Comparison of ENCODE assay signal across 7 cellular contexts in genomic region chr16:29138698-29139097, GRCh38.
DNase-seq lines count a peak whose midpoint lies in the region; ATAC-seq and TF ChIP-seq lines count a peak whose summit lies in the region.
"Not testable (repeated sequence)": the region's sequence is repeated elsewhere in the genome, so short reads cannot be mapped to it uniquely, and the experiment has no call there.

No MANE protein-coding gene starts in this region.

- not testable (repeated sequence) for H3K27me3 ChIP-seq in CD4-positive, alpha-beta T cell (ENCODE audit: control insufficient read depth, insufficient read depth, low read length); left ventricle myocardium inferior (ENCODE audit: low read depth); lower lobe of right lung (ENCODE audit: low read depth); neuronal stem cell (ENCODE audit: control insufficient read depth in 3 of 3, insufficient read depth in 3 of 3, low read depth in 1 of 3, low read length in 3 of 3); sigmoid colon; upper lobe of right lung

- not testable (repeated sequence) for H4K8ac ChIP-seq in neuronal stem cell (ENCODE audit: low read depth, low read length)

- WGBS in neuronal stem cell (ENCODE audit: extremely low coverage in 2 of 2, insufficient read length in 2 of 2, insufficient replicate concordance in 1 of 2), 2 donors, result no CpG with 5 or more reads among the region's 11 CpGs
- 87 to 91% methylated on average over 11 of the region's 11 CpGs for whole genome bisulfite sequencing in sigmoid colon, 2 donors

- H2BK12ac ChIP-seq in neuronal stem cell (ENCODE audit: low read length), result not testable (repeated sequence)

- ATAC-seq in CD4-positive, alpha-beta T cell (ENCODE audit: poor library complexity); WTC11; lower lobe of right lung; upper lobe of right lung: not testable (repeated sequence)

- H3K27ac Mint-ChIP-seq in CD4-positive, alpha-beta T cell, result peak overlapping the region; percentile 89
- not testable (repeated sequence) for H3K27ac Mint-ChIP-seq in WTC11

- not testable (repeated sequence) for H3K4me2 ChIP-seq in neuronal stem cell (ENCODE audit: insufficient read depth, low read length, poor library complexity, severe bottlenecking)

- intact Hi-C loops in CD4-positive, alpha-beta T cell (cut with DNase I, micrococcal nuclease); left ventricle myocardium inferior (cut with micrococcal nuclease); lower lobe of right lung (cut with DNase I); sigmoid colon (cut with DNase I); upper lobe of right lung (cut with DNase I): not testable (repeated sequence)

- H3K9me3 ChIP-seq in CD4-positive, alpha-beta T cell (ENCODE audit: control insufficient read depth, low read length); left ventricle myocardium inferior (replicated peaks); lower lobe of right lung; neuronal stem cell (replicated peaks in 1 of 2; ENCODE audit: control insufficient read depth in 2 of 2, insufficient read depth in 1 of 2, low read depth in 1 of 2, low read length in 2 of 2); sigmoid colon; upper lobe of right lung: not testable (repeated sequence)

- H3K36me3 ChIP-seq in left ventricle myocardium inferior; lower lobe of right lung; neuronal stem cell (replicated peaks in 1 of 2; ENCODE audit: control insufficient read depth in 2 of 2, insufficient read depth in 2 of 2, low read length in 2 of 2); sigmoid colon; upper lobe of right lung: not testable (repeated sequence)

- not testable (repeated sequence) for TF ChIP-seq CTCF in CD4-positive, alpha-beta T cell (IDR thresholded peaks at IDR 0.05); WTC11 (IDR thresholded peaks at IDR 0.05); left ventricle myocardium inferior (IDR thresholded peaks at IDR 0.05; ENCODE audit: borderline replicate concordance); lower lobe of right lung (IDR thresholded peaks at IDR 0.05); sigmoid colon (IDR thresholded peaks at IDR 0.05); upper lobe of right lung (IDR thresholded peaks at IDR 0.05)

- peak overlapping the region; percentile 37 for H2AK5ac ChIP-seq in neuronal stem cell (ENCODE audit: low read depth, low read length)

- TF ChIP-seq POLR2A in sigmoid colon (IDR thresholded peaks at IDR 0.05), result not testable (repeated sequence)

- POLR2A ChIA-PET in CD4-positive, alpha-beta T cell (lab: Charles Lee); WTC11 (lab: Charles Lee): not testable (repeated sequence)

- not testable (repeated sequence) for H4K91ac ChIP-seq in neuronal stem cell (ENCODE audit: low read depth, low read length, poor library complexity)

- H3K18ac ChIP-seq in neuronal stem cell (ENCODE audit: low read length), result peak overlapping the region; percentile 87

- peak overlapping the region; percentile 29 for H3K4me3 ChIP-seq in left ventricle myocardium inferior
- H3K4me3 ChIP-seq in lower lobe of right lung; neuronal stem cell (ENCODE audit: low read length in 2 of 2); upper lobe of right lung: not testable (repeated sequence)
- peak overlapping the region in 1 of 4 donors; percentile 46 for H3K4me3 ChIP-seq in sigmoid colon

- H3K27me3 Mint-ChIP-seq in CD4-positive, alpha-beta T cell; WTC11 (ENCODE audit: low read depth): not testable (repeated sequence)

- H3K4ac ChIP-seq in neuronal stem cell (ENCODE audit: low read length), result not testable (repeated sequence)

- DNase-seq in CD4-positive, alpha-beta T cell; left ventricle myocardium inferior; neuronal stem cell (ENCODE audit: low spot score): not testable (repeated sequence)
- peak; percentile 5 for DNase-seq in WTC11 (ENCODE audit: low spot score)
- DNase-seq in lower lobe of right lung, result peak; percentile 2
- DNase-seq in sigmoid colon, result peak; percentile 19
- DNase-seq in upper lobe of right lung, result peak; percentile 25

- H2AFZ ChIP-seq in neuronal stem cell (ENCODE audit: low read length), result not testable (repeated sequence)

- not testable (repeated sequence) for H3K9me3 Mint-ChIP-seq in CD4-positive, alpha-beta T cell; WTC11

- H3K27ac ChIP-seq in CD4-positive, alpha-beta T cell (ENCODE audit: low read depth, low read length); left ventricle myocardium inferior (replicated peaks); lower lobe of right lung; neuronal stem cell (replicated peaks; ENCODE audit: low read length); upper lobe of right lung: not testable (repeated sequence)
- H3K27ac ChIP-seq in sigmoid colon, result peak overlapping the region in 2 of 4 donors; percentile 41 to 50

- H3K4me1 Mint-ChIP-seq in CD4-positive, alpha-beta T cell (ENCODE audit: low read depth), result peaks cover 17% of the 10 kb centered on the region
- not testable (repeated sequence) for H3K4me1 Mint-ChIP-seq in WTC11

- not testable (repeated sequence) for H3K14ac ChIP-seq in neuronal stem cell (ENCODE audit: low read length)

- H3K4me3 Mint-ChIP-seq in CD4-positive, alpha-beta T cell; WTC11: not testable (repeated sequence)

- not testable (repeated sequence) for H2BK15ac ChIP-seq in neuronal stem cell (ENCODE audit: low read length)

- H2BK120ac ChIP-seq in neuronal stem cell (ENCODE audit: low read depth, low read length), result not testable (repeated sequence)

- H3K36me3 Mint-ChIP-seq in CD4-positive, alpha-beta T cell (ENCODE audit: low read depth), result peaks cover 24% of the 10 kb centered on the region
- H3K36me3 Mint-ChIP-seq in WTC11, result not testable (repeated sequence)

- CTCF ChIA-PET in CD4-positive, alpha-beta T cell (lab: Charles Lee); WTC11 (lab: Charles Lee): not testable (repeated sequence)

- H3K23ac ChIP-seq in neuronal stem cell (ENCODE audit: low read depth, low read length, poor library complexity), result not testable (repeated sequence)

- not testable (repeated sequence) for H3K79me1 ChIP-seq in neuronal stem cell (ENCODE audit: low read depth, low read length)

- TF ChIP-seq EP300 in sigmoid colon (IDR thresholded peaks at IDR 0.05), result not testable (repeated sequence)

- not testable (repeated sequence) for H3K4me1 ChIP-seq in left ventricle myocardium inferior; lower lobe of right lung; neuronal stem cell (ENCODE audit: control insufficient read depth in 2 of 2, insufficient read depth in 1 of 2, low read depth in 1 of 2, low read length in 2 of 2); upper lobe of right lung
- peaks cover 0 to 20% (median 10%) of the 10 kb centered on the region in 4 donors for H3K4me1 ChIP-seq in sigmoid colon

- not testable (repeated sequence) for H2BK5ac ChIP-seq in neuronal stem cell (ENCODE audit: low read length)

- not testable (repeated sequence) for H3K9ac ChIP-seq in neuronal stem cell (ENCODE audit: low read depth, low read length, poor library complexity)
